Comparison of ENCODE assay signal across 15 cellular contexts in genomic region chr3:13113346-13114335, GRCh38. TPM values are rescaled to one million over a fixed set of nuclear protein-coding genes. Genes with fewer than 3 reads are reported as not detected.
A peak's percentile ranks its signal among the peaks of the same experiment; 100 is the strongest.
DNase-seq lines count a peak whose midpoint lies in the region; ATAC-seq and TF ChIP-seq lines count a peak whose summit lies in the region.
"Had no signal": no experiment of that assay in that cellular context is flagged by ENCODE, and none has a peak within 500 bp of the region (broad histone marks: within the 10 kb centered on the region; RNA-seq: fewer than 3 reads in every experiment).

No MANE protein-coding gene starts in this region.

- H3K27me3 Mint-ChIP-seq in activated CD4-positive, alpha-beta memory T cell treated with anti-CD3 and anti-CD28 coated beads, Interleukin-2, amount 10 ng/mL, durations not matched to agents 7 days and 5 days: peaks cover 9% of the 10 kb centered on the region

- H3K4me3 Mint-ChIP-seq in activated CD4-positive, alpha-beta memory T cell treated with anti-CD3 and anti-CD28 coated beads, Interleukin-2, amount 10 ng/mL, durations not matched to agents 7 days and 5 days: no peak overlapping the region

- TF ChIP-seq POLR2A in Peyer's patch (IDR thresholded peaks at IDR 0.05) (no peak), right lobe of liver (IDR thresholded peaks at IDR 0.05) (no peak)

- H3K27ac ChIP-seq in Peyer's patch: peak overlapping the region in 1 of 4 donors; percentile 82
- no peak overlapping the region for H3K27ac ChIP-seq in right lobe of liver
- H3K27ac ChIP-seq: foreskin keratinocyte had no signal

- 81% methylated on average over 11 of the region's 27 CpGs for WGBS in right lobe of liver (ENCODE audit: insufficient coverage, low coverage, low lambda C conversion rate, missing lambda C conversion rate)

- no peaks in the 10 kb centered on the region for H3K36me3 Mint-ChIP-seq in activated CD4-positive, alpha-beta memory T cell treated with anti-CD3 and anti-CD28 coated beads, Interleukin-2, amount 10 ng/mL, durations not matched to agents 7 days and 5 days (ENCODE audit: low read depth)

- TF ChIP-seq CTCF in Peyer's patch (IDR thresholded peaks at IDR 0.05) (no peak), right lobe of liver (IDR thresholded peaks at IDR 0.05) (no peak)

- H3K4me1 Mint-ChIP-seq in activated CD4-positive, alpha-beta memory T cell treated with anti-CD3 and anti-CD28 coated beads, Interleukin-2, amount 10 ng/mL, durations not matched to agents 7 days and 5 days: peaks cover 4% of the 10 kb centered on the region

- H3K9me3 Mint-ChIP-seq in activated CD4-positive, alpha-beta memory T cell treated with anti-CD3 and anti-CD28 coated beads, Interleukin-2, amount 10 ng/mL, durations not matched to agents 7 days and 5 days: no peaks in the 10 kb centered on the region

- ATAC-seq in left ventricle myocardium superior: no peak
- no peak for ATAC-seq in left cardiac atrium
- ATAC-seq in right lobe of liver: no peak
- ATAC-seq: foreskin keratinocyte had no signal

- no peaks in the 10 kb centered on the region for H3K36me3 ChIP-seq in Peyer's patch
- no peaks in the 10 kb centered on the region for H3K36me3 ChIP-seq in right lobe of liver
- H3K36me3 ChIP-seq: HAP-1 had no signal

- CTCF ChIA-PET in activated CD4-positive, alpha-beta memory T cell treated with anti-CD3 and anti-CD28 coated beads, Interleukin-2, amount 10 ng/mL, durations not matched to agents 7 days and 5 days (lab: Charles Lee): interaction anchor here (0.9 kb wide), 1 partner anchor 21 kb away, joined by 4 read pairs; no protein-coding TSS in a partner anchor

- H3K27me3 ChIP-seq in Peyer's patch (no peaks in the 10 kb centered on the region), right lobe of liver (no peaks in the 10 kb centered on the region)

- intact Hi-C loops in left ventricle myocardium superior (cut with micrococcal nuclease): no loop called here
- intact Hi-C loops in left cardiac atrium (cut with DNase I): no loop called here
- intact Hi-C loops in right lobe of liver (cut with DNase I): no loop called here

- POLR2A ChIA-PET in activated CD4-positive, alpha-beta memory T cell treated with anti-CD3 and anti-CD28 coated beads, Interleukin-2, amount 10 ng/mL, durations not matched to agents 7 days and 5 days (lab: Charles Lee): no interaction called here

- H3K4me3 ChIP-seq in Peyer's patch: no peak overlapping the region
- no peak overlapping the region for H3K4me3 ChIP-seq in right lobe of liver
- H3K4me3 ChIP-seq: HAP-1 had no signal

- DNase-seq in left ventricle myocardium superior (peak; percentile 7), left cardiac atrium (no peak), Peyer's patch (peak in 2 of 3 donors; percentile 29 to 46), right lobe of liver (peak in 2 of 3 donors; percentile 11 to 48), MV-4-11 (lab: John Stamatoyannopoulos, UW) (no peak), SKM-1 (lab: John Stamatoyannopoulos, UW; ENCODE audit: unreplicated experiment) (no peak), NCI-H146 (lab: John Stamatoyannopoulos, UW) (no peak)
- DNase-seq in activated CD4-positive, alpha-beta memory T cell treated with anti-CD3 and anti-CD28 coated beads, Interleukin-2, amount 10 ng/mL, durations not matched to agents 7 days and 5 days: no peak
- DNase-seq: activated CD4-positive, alpha-beta T cell treated with anti-CD3 and anti-CD28 coated beads for 48 hours; activated CD8-positive, alpha-beta memory T cell treated with anti-CD3 and anti-CD28 coated beads, Interleukin-2, amount 50 U/mL, for 48 hours; foreskin keratinocyte; NCI-H2029 treated with DMSO at 0.1 percent for 48 hours; NCI-H524 treated with DMSO at 0.1 percent for 48 hours; stimulated activated CD4-positive, alpha-beta T cell treated with anti-CD3 and anti-CD28 coated beads, Interleukin-2, amount 100 ng/mL, for 24 hours had no signal

- H3K9me3 ChIP-seq in Peyer's patch: no peaks in the 10 kb centered on the region
- no peaks in the 10 kb centered on the region for H3K9me3 ChIP-seq in right lobe of liver
- H3K9me3 ChIP-seq: HAP-1 had no signal

- H3K4me1 ChIP-seq in Peyer's patch (peaks cover 0 to 21% (median 5%) of the 10 kb centered on the region in 4 donors), right lobe of liver (peaks cover 0 to 18% (median 6%) of the 10 kb centered on the region in 4 donors)
- H3K4me1 ChIP-seq: foreskin keratinocyte, HAP-1 had no signal

- no peak overlapping the region for H3K27ac Mint-ChIP-seq in activated CD4-positive, alpha-beta memory T cell treated with anti-CD3 and anti-CD28 coated beads, Interleukin-2, amount 10 ng/mL, durations not matched to agents 7 days and 5 days

RNA-seq across cellular contexts. Expression of gene IQSEC1, which starts 40.4 kb away (rescaled TPM):
- total RNA-seq in left ventricle myocardium superior (95.1 TPM), left cardiac atrium (10 to 100 TPM; 58.8 to 73.7 TPM), Peyer's patch (10 to 100 TPM; 13.7 to 59.4 (median 35.5) TPM), right lobe of liver (10 to 100 TPM; 32.1 to 61.3 (median 48.9) TPM)
- 100 to 1,000 TPM in 1 of 2 experiments, 10 to 100 TPM in 1; 99.8 to 100 TPM for total RNA-seq in activated CD4-positive, alpha-beta memory T cell treated with anti-CD3 and anti-CD28 coated beads, Interleukin-2, amount 10 ng/mL, durations not matched to agents 7 days and 5 days

Comparison
In these comparisons a context has a peak if more than half of its experiments do, and no peak if none do; other contexts are left out.
1. DNase-seq: peak in left ventricle myocardium superior (single experiment), Peyer's patch (2 of 3) and right lobe of liver (2 of 3); none in left cardiac atrium (single experiment), activated CD4-positive, alpha-beta memory T cell treated with anti-CD3 and anti-CD28 coated beads, Interleukin-2, amount 10 ng/mL, durations not matched to agents 7 days and 5 days (single experiment), MV-4-11 (single experiment), SKM-1 (single experiment) and NCI-H146 (single experiment).